Comparison of ENCODE assay signal across 2 cellular contexts in the genomic region with DNA sequence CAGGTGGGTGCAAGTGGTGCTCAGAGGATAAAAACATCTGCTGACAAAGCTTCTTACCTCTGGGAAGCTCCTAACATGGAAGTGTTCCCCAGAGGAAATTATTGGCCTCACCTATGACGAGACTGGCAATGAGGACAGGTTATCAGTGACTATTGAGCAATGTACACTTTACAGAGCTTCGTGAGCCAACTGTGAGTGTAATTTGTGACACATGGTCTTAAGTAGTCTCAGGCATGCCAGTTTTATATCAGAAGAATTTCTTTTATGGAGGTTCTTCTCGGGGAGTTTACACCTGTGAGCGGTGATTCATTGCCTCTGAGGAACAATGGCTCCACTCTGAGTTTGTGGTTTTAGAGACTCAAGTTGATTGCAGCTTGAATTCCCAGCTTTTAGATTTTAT.
TF ChIP-seq lines count a peak whose summit lies in the region.

No MANE protein-coding gene starts in this region.

TF ChIP-seq in HepG2, 621 proteins besides CTCF, POLR2A, EP300 and RAD21:
- peak; percentile 57 for TF ChIP-seq CEBPB (IDR thresholded peaks at IDR 0.05; ENCODE audit: borderline replicate concordance, low read depth, low read length)
- TF ChIP-seq CEBPG (CRISPR knock-in tag; IDR thresholded peaks at IDR 0.05): peak; percentile 24; the same call in 1 of the 2 replicates
- TF ChIP-seq ZNF549 (CRISPR knock-in tag; IDR thresholded peaks at IDR 0.05): no peak
- no peak for TF ChIP-seq KDM5A (IDR thresholded peaks at IDR 0.05; ENCODE audit: borderline replicate concordance, low read length)

TF ChIP-seq in WTC11, 78 proteins besides CTCF, POLR2A, EP300 and RAD21:
- TF ChIP-seq FOXJ3 (CRISPR knock-in tag; IDR thresholded peaks at IDR 0.05; ENCODE audit: borderline replicate concordance): no peak
- TF ChIP-seq SP1 (CRISPR knock-in tag; conservative IDR thresholded peaks at IDR 0.05): no peak
